7 cellular contexts compared by ENCODE assay signal in genomic region chr4:35986537-35986936, GRCh38.
"Had no signal": no experiment of that assay in that cellular context is flagged by ENCODE, and none has a peak within 500 bp of the region (broad histone marks: within the 10 kb centered on the region; RNA-seq: fewer than 3 reads in every experiment).

No MANE protein-coding gene starts in this region.

- DNase-seq: GDM1, GF-D8 had no signal

- FAIRE-seq: G401.6, GM12891, GM12892, GM18507, GM19239 had no signal
